In genomic region chr3:129768728-129769127, GRCh38 we compare ENCODE assay signal across 25 cellular contexts.
A peak's percentile ranks its signal among the peaks of the same experiment; 100 is the strongest.
DNase-seq lines count a peak whose midpoint lies in the region; ATAC-seq, FAIRE-seq and TF ChIP-seq lines count a peak whose summit lies in the region.
"Had no signal": no experiment of that assay in that cellular context is flagged by ENCODE, and none has a peak within 500 bp of the region (broad histone marks: within the 10 kb centered on the region; RNA-seq: fewer than 3 reads in every experiment).

No MANE protein-coding gene starts in this region.

- FAIRE-seq in A549 (lab: Jason Lieb, UNC), result no peak
- FAIRE-seq in K562 (lab: Jason Lieb, UNC), result no peak
- no peak for FAIRE-seq in GM19239 (lab: Jason Lieb, UNC)
- FAIRE-seq: GM18507, HepG2 had no signal

- H3K9me3 ChIP-seq in A549 (no peaks in the 10 kb centered on the region), HAP-1 (no peaks in the 10 kb centered on the region), K562 (replicated peaks; ENCODE audit: control insufficient read depth, insufficient read depth, low read depth, low read length) (no peaks in the 10 kb centered on the region), neural progenitor cell (ENCODE audit: low read depth) (no peaks in the 10 kb centered on the region), Peyer's patch (no peaks in the 10 kb centered on the region)
- H3K9me3 ChIP-seq: BLaER1 treated with 17β-estradiol and CSF1 and Interleukin-3, amounts not matched to agents 10 nM and 100 nM; MG63; SJSA1 had no signal

- H4K20me1 ChIP-seq in K562 (replicated peaks; ENCODE audit: control insufficient read depth, insufficient read depth, low read length) (no peaks in the 10 kb centered on the region), neural progenitor cell (ENCODE audit: low read depth) (peaks cover 11% of the 10 kb centered on the region)

- H3K9me1 ChIP-seq in K562 (ENCODE audit: control insufficient read depth, insufficient read depth, low read length), result no peaks in the 10 kb centered on the region

- no peaks in the 10 kb centered on the region for H3K79me2 ChIP-seq in K562 (ENCODE audit: control insufficient read depth, insufficient read depth, low read length)
- H3K79me2 ChIP-seq in neural progenitor cell (ENCODE audit: low read depth), result peaks cover 35% of the 10 kb centered on the region

- TF ChIP-seq EP300 in A549 (IDR thresholded peaks at IDR 0.05), result no peak
- TF ChIP-seq EP300 in K562 (IDR thresholded peaks at IDR 0.05; ENCODE audit: low read length), result no peak

- H3K4me2 ChIP-seq in A549 (peak overlapping the region; percentile 22; the same call in 2 of the 3 replicates), K562 (ENCODE audit: insufficient read depth, low read length) (no peak overlapping the region), neural progenitor cell (peak overlapping the region; percentile 28)
- H3K4me2 ChIP-seq: BLaER1 treated with 17β-estradiol and CSF1 and Interleukin-3, amounts not matched to agents 10 nM and 100 nM; GM23338 had no signal

- no peak overlapping the region for H3K27ac Mint-ChIP-seq in neural progenitor cell
- H3K27ac Mint-ChIP-seq: CD4-positive, alpha-beta T cell had no signal

- no peak overlapping the region for H2AFZ ChIP-seq in K562 (ENCODE audit: low read depth, low read length)
- H2AFZ ChIP-seq in neural progenitor cell (replicated peaks), result no peak overlapping the region
- H2AFZ ChIP-seq: GM23338 had no signal

- TF ChIP-seq RAD21 in A549 (conservative IDR thresholded peaks at IDR 0.05 in 1 of 2, IDR thresholded peaks at IDR 0.05 in 1 of 2) (no peak), K562 (CRISPR knock-in tag; conservative IDR thresholded peaks at IDR 0.05 in 1 of 2, IDR thresholded peaks at IDR 0.05 in 1 of 2) (no peak)

- intact Hi-C loops in K562 (cut with micrococcal nuclease), result no loop called here

- no peak overlapping the region for H3K4me3 ChIP-seq in A549
- H3K4me3 ChIP-seq in HAP-1, result no peak overlapping the region
- H3K4me3 ChIP-seq in K562, result no peak overlapping the region
- H3K4me3 ChIP-seq in neural progenitor cell, result no peak overlapping the region
- H3K4me3 ChIP-seq in Peyer's patch, result no peak overlapping the region
- H3K4me3 ChIP-seq: BLaER1 treated with 17β-estradiol and CSF1 and Interleukin-3, amounts not matched to agents 10 nM and 100 nM; GM23338; MG63; SJSA1 had no signal

- H3K4me3 Mint-ChIP-seq in neural progenitor cell, result no peak overlapping the region
- H3K4me3 Mint-ChIP-seq: CD4-positive, alpha-beta T cell; GM23338 had no signal

- in situ Hi-C loops in HAP-1 (cut with MboI; ENCODE audit: low sequenced_read_pairs) (no loop called here), K562 (cut with MboI) (no loop called here)

- 17% methylated on average over 1 of the region's 1 CpG for WGBS in A549 (ENCODE audit: missing lambda C conversion rate)
- 0% methylated on average over 1 of the region's 1 CpG for WGBS in K562 (ENCODE audit: insufficient coverage, low coverage, missing lambda C conversion rate)

- peaks cover 7% of the 10 kb centered on the region for H3K4me1 Mint-ChIP-seq in neural progenitor cell

- TF ChIP-seq CTCF in A549 (IDR thresholded peaks at IDR 0.05) (no peak), K562 (IDR thresholded peaks at IDR 0.05 in 2 of 3, conservative IDR thresholded peaks at IDR 0.05 in 1 of 3; ENCODE audit: insufficient read depth in 2 of 3, low read depth in 1 of 3, low read length in 3 of 3) (no peak), neural progenitor cell (IDR thresholded peaks at IDR 0.05) (no peak), Peyer's patch (IDR thresholded peaks at IDR 0.05) (no peak)

- no peaks in the 10 kb centered on the region for H3K27me3 Mint-ChIP-seq in neural progenitor cell (ENCODE audit: insufficient read depth, low read depth)
- H3K27me3 Mint-ChIP-seq: CD4-positive, alpha-beta T cell had no signal

- H3K9me3 Mint-ChIP-seq in neural progenitor cell, result no peaks in the 10 kb centered on the region
- H3K9me3 Mint-ChIP-seq: CD4-positive, alpha-beta T cell; GM23338 had no signal

- no peaks in the 10 kb centered on the region for H3K27me3 ChIP-seq in HAP-1 (ENCODE audit: low read depth)
- H3K27me3 ChIP-seq in K562 (ENCODE audit: control insufficient read depth in 2 of 2, insufficient read depth in 2 of 2, low read length in 2 of 2), result no peaks in the 10 kb centered on the region
- H3K27me3 ChIP-seq in neural progenitor cell, result no peaks in the 10 kb centered on the region
- H3K27me3 ChIP-seq in Peyer's patch, result no peaks in the 10 kb centered on the region
- H3K27me3 ChIP-seq: BLaER1 treated with 17β-estradiol and CSF1 and Interleukin-3, amounts not matched to agents 10 nM and 100 nM; MG63; SJSA1 had no signal

- H3K9ac ChIP-seq in K562 (ENCODE audit: insufficient read depth in 1 of 2, low read depth in 2 of 2, low read length in 2 of 2) (no peak overlapping the region), neural progenitor cell (no peak overlapping the region)
- H3K9ac ChIP-seq: BLaER1 treated with 17β-estradiol and CSF1 and Interleukin-3, amounts not matched to agents 10 nM and 100 nM had no signal

- H3K36me3 ChIP-seq in HAP-1 (replicated peaks) (0 out of 2 replicates have a peak, but pooled peaks cover 3% of the 10 kb centered on the region), K562 (ENCODE audit: control insufficient read depth, insufficient read depth, low read length) (no peaks in the 10 kb centered on the region), neural progenitor cell (no peaks in the 10 kb centered on the region), Peyer's patch (no peaks in the 10 kb centered on the region)
- H3K36me3 ChIP-seq: MG63, SJSA1 had no signal

- H3K4me1 ChIP-seq in A549 (peaks cover 26% of the 10 kb centered on the region), HAP-1 (peaks cover 18% of the 10 kb centered on the region), K562 (replicated peaks in 1 of 2; ENCODE audit: control insufficient read depth in 2 of 2, insufficient read depth in 2 of 2, low read length in 2 of 2) (no peaks in the 10 kb centered on the region; a peak in 2 of 5 replicates), neural progenitor cell (peaks cover 12% of the 10 kb centered on the region), Peyer's patch (no peaks in the 10 kb centered on the region)

- no peaks in the 10 kb centered on the region for H3F3A ChIP-seq in neural progenitor cell (ENCODE audit: low read depth)

- no peaks in the 10 kb centered on the region for H3K36me3 Mint-ChIP-seq in neural progenitor cell

- BruUV-seq in K562 (replicated peaks; lab: Mats Ljungman, UMichigan), result no TSS peak

- no peak for DNase-seq in A549 (ENCODE audit: low read depth in 1 of 2, low spot score in 1 of 2)
- DNase-seq in HAP-1 (ENCODE audit: low spot score in 2 of 2), result peak; percentile 36 to 73
- peak in 2 of 4 experiments; percentile 8 to 11 for DNase-seq in K562 (ENCODE audit: extremely low read depth in 1 of 4, low spot score in 3 of 4)
- DNase-seq in neural progenitor cell (ENCODE audit: low spot score), result no peak
- no peak for DNase-seq in cerebellum (ENCODE audit: low spot score)
- DNase-seq in Peyer's patch, result no peak
- DNase-seq in GM19239 (ENCODE audit: insufficient read length, low spot score), result no peak
- DNase-seq: CD4-positive, alpha-beta T cell; DMS53; KBM-7; MG63; NCI-H1105 treated with DMSO at 0.1 percent for 48 hours; NCI-H146; NCI-H1930; NCI-H2107; NCI-H524; NCI-H774; Right ventricle myocardium superior; RPMI8226 had no signal

- no peak overlapping the region for H3K27ac ChIP-seq in A549
- H3K27ac ChIP-seq in K562 (ENCODE audit: extremely low read depth, low read depth, low read length), result no peak overlapping the region
- no peak overlapping the region for H3K27ac ChIP-seq in neural progenitor cell
- H3K27ac ChIP-seq in Peyer's patch, result no peak overlapping the region
- H3K27ac ChIP-seq: BLaER1 treated with 17β-estradiol and CSF1 and Interleukin-3, amounts not matched to agents 10 nM and 100 nM; SJSA1 had no signal

- CTCF ChIA-PET in A549 (lab: Yijun Ruan, JAX) (no interaction called here), K562 (lab: Yijun Ruan, JAX; ENCODE audit: low intra/inter-chr PET ratio) (no interaction called here)

- POLR2A ChIA-PET in A549 (lab: Yijun Ruan, JAX), result no interaction called here
- POLR2A ChIA-PET in K562 (lab: Yijun Ruan, JAX), result no interaction called here

- ATAC-seq in A549 (no peak), K562 (peak; percentile 62)
- ATAC-seq: GM23338, HCT116, HepG2 had no signal

- no peak for TF ChIP-seq POLR2A in A549 (IDR thresholded peaks at IDR 0.05; ENCODE audit: low read length)
- no peak for TF ChIP-seq POLR2A in K562 (conservative IDR thresholded peaks at IDR 0.05)
- no peak for TF ChIP-seq POLR2A in Peyer's patch (IDR thresholded peaks at IDR 0.05)

TF ChIP-seq in A549, 52 proteins besides CTCF, POLR2A, EP300 and RAD21 (continues in another document):
- no peak for TF ChIP-seq CBX2 (IDR thresholded peaks at IDR 0.05; ENCODE audit: borderline replicate concordance, low read depth)
- no peak for TF ChIP-seq ZFP36 (IDR thresholded peaks at IDR 0.05; ENCODE audit: borderline replicate concordance, partially characterized antibody)
- TF ChIP-seq ELK1 (IDR thresholded peaks at IDR 0.05; ENCODE audit: low read depth, low read length), result no peak
- TF ChIP-seq MAZ (IDR thresholded peaks at IDR 0.05; ENCODE audit: borderline replicate concordance, low read depth, low read length), result no peak
- no peak for TF ChIP-seq SMC3 (IDR thresholded peaks at IDR 0.05)

TF ChIP-seq in K562, 482 proteins besides CTCF, POLR2A, EP300 and RAD21 (continues in another document):
- no peak for TF ChIP-seq LARP7 (IDR thresholded peaks at IDR 0.05)
- no peak for TF ChIP-seq CCNT2 (IDR thresholded peaks at IDR 0.05; ENCODE audit: borderline replicate concordance, extremely low read depth, insufficient read length, low read depth, low read length)
- TF ChIP-seq TAF7 (tag; IDR thresholded peaks at IDR 0.05), result no peak
- no peak for TF ChIP-seq FOXP4 (CRISPR knock-in tag; IDR thresholded peaks at IDR 0.05; ENCODE audit: borderline replicate concordance)
- no peak for TF ChIP-seq ZNF77 (CRISPR knock-in tag; IDR thresholded peaks at IDR 0.05)

Comparison
In these comparisons a context has a peak if more than half of its experiments do, and no peak if none do; other contexts are left out.
1. DNase-seq: peak in HAP-1 (2 of 2); none in A549 (0 of 2), neural progenitor cell (single experiment), cerebellum (single experiment), Peyer's patch (0 of 3) and GM19239 (single experiment).
2. Of the 35 proteins assayed by ChIP-seq in both K562 and A549: peak only in K562: KDM1A; only in A549: none; in both: none; in neither: 33; mixed calls (peak in some experiments, not most) for 1.